In genomic region chr2:176104338-176105077, GRCh38 we compare ENCODE assay signal across 1 cellular context.
TF ChIP-seq lines count a peak whose summit lies in the region.

No MANE protein-coding gene starts in this region.

TF ChIP-seq in HEK293, 187 proteins besides CTCF, POLR2A, EP300 and RAD21 (continued from another document and continues in another):
- no peak; the same call in 1 of the 2 replicates for TF ChIP-seq ZBTB11 (tag by site-specific recombination; conservative IDR thresholded peaks at IDR 0.05; ENCODE audit: low read depth)
- no peak for TF ChIP-seq ZNF169 (tag by site-specific recombination; IDR thresholded peaks at IDR 0.05)
- no peak for TF ChIP-seq ZNF707 (tag by site-specific recombination; IDR thresholded peaks at IDR 0.05)
- TF ChIP-seq ZNF133 (tag by site-specific recombination; IDR thresholded peaks at IDR 0.05): no peak
- TF ChIP-seq ZEB2 (tag by site-specific recombination; IDR thresholded peaks at IDR 0.05): peak; percentile 83
- TF ChIP-seq MYNN (tag by site-specific recombination; IDR thresholded peaks at IDR 0.05; ENCODE audit: borderline replicate concordance): no peak
- TF ChIP-seq TCF7L2 (IDR thresholded peaks at IDR 0.05; ENCODE audit: borderline replicate concordance, low read depth, low read length): no peak; the same call in 1 of the 2 replicates
- no peak for TF ChIP-seq ZFHX2 (tag by site-specific recombination; conservative IDR thresholded peaks at IDR 0.05)
- no peak for TF ChIP-seq ZNF426 (tag by site-specific recombination; IDR thresholded peaks at IDR 0.05)
- no peak for TF ChIP-seq KLF7 (tag by site-specific recombination; IDR thresholded peaks at IDR 0.05; ENCODE audit: borderline replicate concordance)
- no peak for TF ChIP-seq ZNF776 (tag by site-specific recombination; IDR thresholded peaks at IDR 0.05; ENCODE audit: borderline replicate concordance)
- TF ChIP-seq GLIS2 (tag by site-specific recombination; IDR thresholded peaks at IDR 0.05): no peak
- TF ChIP-seq ZIC2 (tag by site-specific recombination; IDR thresholded peaks at IDR 0.05): no peak
- no peak for TF ChIP-seq ZNF560 (tag by site-specific recombination; IDR thresholded peaks at IDR 0.05; ENCODE audit: borderline replicate concordance)
- TF ChIP-seq SCRT2 (tag by site-specific recombination; IDR thresholded peaks at IDR 0.05): no peak
- TF ChIP-seq ZNF571 (tag by site-specific recombination; IDR thresholded peaks at IDR 0.05): no peak
- TF ChIP-seq ZNF544 (tag by site-specific recombination; IDR thresholded peaks at IDR 0.05): no peak
- peak; percentile 93 for TF ChIP-seq ZXDB (tag by site-specific recombination; IDR thresholded peaks at IDR 0.05)
- TF ChIP-seq ZNF580 (tag by site-specific recombination; IDR thresholded peaks at IDR 0.05): no peak; the same call in 1 of the 2 replicates
- no peak for TF ChIP-seq ZNF132 (tag by site-specific recombination; IDR thresholded peaks at IDR 0.05; ENCODE audit: borderline replicate concordance)
- TF ChIP-seq ZNF221 (tag by site-specific recombination; IDR thresholded peaks at IDR 0.05; ENCODE audit: borderline replicate concordance): no peak
- peak; percentile 66 for TF ChIP-seq ZNF561 (tag by site-specific recombination; IDR thresholded peaks at IDR 0.05; ENCODE audit: borderline replicate concordance)
- peak; percentile 1 for TF ChIP-seq ZBTB8A (tag by site-specific recombination; IDR thresholded peaks at IDR 0.05)
- TF ChIP-seq ZNF843 (tag by site-specific recombination; IDR thresholded peaks at IDR 0.05): peak; percentile 84
- TF ChIP-seq ZNF394 (tag by site-specific recombination; IDR thresholded peaks at IDR 0.05; ENCODE audit: borderline replicate concordance): no peak; the same call in none of the 2 replicates
- TF ChIP-seq HOXC10 (CRISPR knock-in tag; IDR thresholded peaks at IDR 0.05): no peak
- no peak; the same call in 1 of the 2 replicates for TF ChIP-seq KLF17 (tag by site-specific recombination; IDR thresholded peaks at IDR 0.05)
- no peak for TF ChIP-seq ZNF654 (tag by site-specific recombination; IDR thresholded peaks at IDR 0.05; ENCODE audit: low read depth)
- no peak for TF ChIP-seq ZNF548 (tag by site-specific recombination; IDR thresholded peaks at IDR 0.05)
- peak; percentile 31; the same call in 1 of the 2 replicates for TF ChIP-seq ZBTB20 (tag by site-specific recombination; IDR thresholded peaks at IDR 0.05)
- no peak for TF ChIP-seq ZNF423 (tag by site-specific recombination; IDR thresholded peaks at IDR 0.05)
- TF ChIP-seq ZNF529 (tag by site-specific recombination; IDR thresholded peaks at IDR 0.05; ENCODE audit: insufficient replicate concordance): no peak
- TF ChIP-seq PRDM2 (tag by site-specific recombination; IDR thresholded peaks at IDR 0.05; ENCODE audit: borderline replicate concordance): no peak
- TF ChIP-seq ZNF121 (tag by site-specific recombination; IDR thresholded peaks at IDR 0.05): no peak
- TF ChIP-seq ZNF140 (tag by site-specific recombination; IDR thresholded peaks at IDR 0.05): no peak
- TF ChIP-seq ZNF76 (tag by site-specific recombination; IDR thresholded peaks at IDR 0.05; ENCODE audit: borderline replicate concordance, low read depth): no peak
- TF ChIP-seq ZNF664 (tag by site-specific recombination; IDR thresholded peaks at IDR 0.05): no peak
- TF ChIP-seq GLI2 (tag by site-specific recombination; IDR thresholded peaks at IDR 0.05; ENCODE audit: borderline replicate concordance, low read depth): no peak
- TF ChIP-seq ZNF624 (tag by site-specific recombination; IDR thresholded peaks at IDR 0.05): no peak
- TF ChIP-seq ZNF830 (tag by site-specific recombination; IDR thresholded peaks at IDR 0.05; ENCODE audit: low read depth): no peak
- TF ChIP-seq ZNF530 (tag by site-specific recombination; IDR thresholded peaks at IDR 0.05; ENCODE audit: low read depth): no peak
- no peak; the same call in 1 of the 2 replicates for TF ChIP-seq ZNF610 (tag by site-specific recombination; IDR thresholded peaks at IDR 0.05; ENCODE audit: borderline replicate concordance)
- TF ChIP-seq PRDM4 (tag by site-specific recombination; IDR thresholded peaks at IDR 0.05): peak; percentile 59
- no peak for TF ChIP-seq ZNF398 (tag by site-specific recombination; IDR thresholded peaks at IDR 0.05)
- no peak for TF ChIP-seq ZNF701 (tag by site-specific recombination; IDR thresholded peaks at IDR 0.05)
- TF ChIP-seq ZNF555 (tag by site-specific recombination; conservative IDR thresholded peaks at IDR 0.05): no peak
- TF ChIP-seq WT1 (tag by site-specific recombination; IDR thresholded peaks at IDR 0.05): no peak; the same call in 1 of the 2 replicates
- TF ChIP-seq ZNF366 (tag by site-specific recombination; conservative IDR thresholded peaks at IDR 0.05): no peak
- no peak for TF ChIP-seq ZNF391 (tag by site-specific recombination; IDR thresholded peaks at IDR 0.05; ENCODE audit: borderline replicate concordance, low read depth)
- no peak for TF ChIP-seq ZNF350 (tag by site-specific recombination; IDR thresholded peaks at IDR 0.05)
- TF ChIP-seq ZNF280C (tag by site-specific recombination; IDR thresholded peaks at IDR 0.05): no peak
- TF ChIP-seq MZF1 (tag by site-specific recombination; IDR thresholded peaks at IDR 0.05; ENCODE audit: borderline replicate concordance): peak; percentile 64; the same call in 1 of the 2 replicates
- peak; percentile 50; the same call in 1 of the 2 replicates for TF ChIP-seq ZNF501 (tag by site-specific recombination; IDR thresholded peaks at IDR 0.05)
- no peak for TF ChIP-seq ZNF416 (tag by site-specific recombination; IDR thresholded peaks at IDR 0.05)
